In the genomic region with DNA sequence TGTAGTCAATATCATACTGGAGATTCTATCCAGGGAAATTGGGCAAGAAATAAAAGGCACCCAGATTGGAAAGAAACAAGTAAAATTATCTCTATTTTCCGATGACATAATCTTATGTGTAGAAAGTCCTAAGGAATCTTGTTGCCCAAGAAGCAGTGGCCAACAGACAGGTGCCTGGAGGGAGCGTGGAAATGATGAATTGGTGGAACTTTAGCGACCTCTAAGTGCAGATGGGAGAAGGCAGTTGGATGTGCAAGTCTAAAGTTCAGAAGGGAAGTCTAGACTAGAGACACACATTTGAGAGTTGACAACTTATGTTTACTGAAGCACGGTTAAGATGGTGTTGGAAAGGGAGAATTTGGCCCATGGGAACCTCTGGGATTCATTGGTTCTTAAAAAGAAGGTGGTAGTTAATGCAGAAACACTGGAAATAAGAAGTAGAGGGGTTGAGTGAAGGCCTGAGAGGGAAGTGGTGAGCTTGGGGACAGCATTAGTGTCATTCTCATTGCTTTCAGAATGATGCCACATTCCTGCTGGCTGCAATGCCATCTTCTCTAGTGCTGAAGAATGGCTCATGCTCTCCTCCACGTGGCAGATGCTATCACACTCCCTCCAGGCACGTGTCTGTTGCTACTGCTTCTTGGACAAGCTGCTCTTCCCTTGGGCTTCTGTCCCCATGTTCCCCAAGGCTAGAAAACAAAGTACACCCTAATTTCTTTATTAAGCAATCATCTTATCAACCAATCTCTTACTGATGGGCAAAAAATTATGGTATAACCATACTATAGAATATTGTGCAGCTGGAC, we compare ENCODE assay signal across 1 cellular context.
TF ChIP-seq lines count a peak whose summit lies in the region.

No MANE protein-coding gene starts in this region.

TF ChIP-seq in HEK293T, 16 proteins besides CTCF, POLR2A, EP300 and RAD21 (continued from another document):
- no peak for TF ChIP-seq LEF1 (IDR thresholded peaks at IDR 0.05; ENCODE audit: borderline replicate concordance)
- TF ChIP-seq ELF4 (IDR thresholded peaks at IDR 0.05): no peak
- no peak for TF ChIP-seq ZNF384 (IDR thresholded peaks at IDR 0.05)
- no peak for TF ChIP-seq L3MBTL2 (conservative IDR thresholded peaks at IDR 0.05)
- no peak for TF ChIP-seq FOXA1 (IDR thresholded peaks at IDR 0.05)
- no peak for TF ChIP-seq FOXK2 (IDR thresholded peaks at IDR 0.05)
- TF ChIP-seq NFRKB (IDR thresholded peaks at IDR 0.05): no peak
- no peak for TF ChIP-seq BHLHE40 (IDR thresholded peaks at IDR 0.05; ENCODE audit: borderline replicate concordance)
- TF ChIP-seq FOXM1 (IDR thresholded peaks at IDR 0.05; ENCODE audit: borderline replicate concordance): no peak
